In the genomic region with DNA sequence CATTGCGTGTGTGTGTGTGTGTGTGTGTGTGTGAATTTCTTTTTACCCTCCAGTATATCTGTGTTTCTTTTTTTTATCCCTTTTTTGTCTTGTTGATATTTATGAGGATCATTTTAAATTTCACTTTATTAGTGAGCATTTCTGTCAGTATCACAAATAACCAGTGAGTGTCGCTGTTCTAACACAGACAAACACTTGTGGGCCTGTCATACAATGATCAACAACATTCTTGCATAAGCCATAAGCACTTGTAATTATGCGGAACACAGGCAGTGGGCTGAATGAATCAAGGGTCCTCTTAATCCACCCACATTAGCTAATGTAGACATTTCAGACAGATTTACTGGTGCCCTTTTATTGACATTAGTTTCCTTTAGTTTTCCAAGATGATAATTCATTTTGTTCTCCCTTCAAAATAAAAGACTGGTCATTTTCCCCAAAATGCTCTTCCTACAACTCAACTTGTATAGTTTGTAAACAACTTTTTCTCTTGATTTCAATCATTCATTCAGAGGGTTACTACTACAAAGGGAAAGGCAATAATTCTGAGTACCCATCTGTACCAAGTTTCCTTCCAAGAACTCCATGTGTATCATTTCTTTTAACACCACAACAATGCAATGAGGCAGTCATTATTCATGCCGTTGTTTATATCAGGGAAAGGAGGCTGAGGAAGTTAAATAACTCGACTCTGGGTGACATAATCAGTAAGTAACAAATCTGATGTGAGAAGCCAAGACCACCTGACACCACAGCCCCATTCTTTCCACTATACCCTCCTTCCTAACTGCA, we compare ENCODE assay signal across 7 cellular contexts. TPM values are rescaled to one million over a fixed set of nuclear protein-coding genes. Genes with fewer than 3 reads are reported as not detected.
DNase-seq lines count a peak whose midpoint lies in the region; ATAC-seq and TF ChIP-seq lines count a peak whose summit lies in the region.

No MANE protein-coding gene starts in this region.

- H3K79me2 ChIP-seq in MM.1S (ENCODE audit: low read length): no peaks in the 10 kb centered on the region

- H3K9me3 ChIP-seq in MM.1S (replicated peaks; ENCODE audit: insufficient read depth, low read length) (no peaks in the 10 kb centered on the region), SK-N-MC (ENCODE audit: low read depth, low read length) (no peaks in the 10 kb centered on the region)

- H3K27me3 ChIP-seq in H7 (ENCODE audit: control insufficient read depth, insufficient read depth, low read length): no peaks in the 10 kb centered on the region
- no peaks in the 10 kb centered on the region for H3K27me3 ChIP-seq in MM.1S (replicated peaks; ENCODE audit: insufficient read depth, low read length)
- H3K27me3 ChIP-seq in foreskin keratinocyte: no peaks in the 10 kb centered on the region

- H3K4me1 ChIP-seq in MM.1S (ENCODE audit: low read length): no peaks in the 10 kb centered on the region
- H3K4me1 ChIP-seq in foreskin keratinocyte: no peaks in the 10 kb centered on the region

- H3K4me3 ChIP-seq in GM12865 (ENCODE audit: low read depth, low read length) (no peak overlapping the region), H7 (ENCODE audit: insufficient read depth, low read depth, low read length) (no peak overlapping the region), MM.1S (ENCODE audit: low read length) (no peak overlapping the region), SK-N-MC (no peak overlapping the region)

- DNase-seq in GM12865 (ENCODE audit: low read depth) (peak; percentile 64), H7 (peak; percentile 33), MM.1S (peak; percentile 69), SK-N-MC (ENCODE audit: low read depth, low spot score) (peak; percentile 65), foreskin keratinocyte (peak in 1 of 2 donors; percentile 46), putamen (ENCODE audit: low spot score) (peak; percentile 45), HK-2 (ENCODE audit: unreplicated experiment) (no peak)

- no peaks in the 10 kb centered on the region for H3F3A ChIP-seq in MM.1S (ENCODE audit: insufficient read depth, low read length)

- no peaks in the 10 kb centered on the region for H3K9me2 ChIP-seq in MM.1S (replicated peaks; ENCODE audit: insufficient read depth, low read length)

- ATAC-seq in foreskin keratinocyte: peak; percentile 85

- no peak overlapping the region for H3K4me2 ChIP-seq in MM.1S (ENCODE audit: low read depth, low read length)

- no peak overlapping the region for H2AFZ ChIP-seq in MM.1S (ENCODE audit: low read length)

- peak; percentile 60 for TF ChIP-seq CTCF in GM12865 (IDR thresholded peaks at IDR 0.05; ENCODE audit: insufficient read depth, low read depth, low read length, missing control alignments)
- peak; percentile 75 for TF ChIP-seq CTCF in MM.1S (IDR thresholded peaks at IDR 0.05; ENCODE audit: low read length)
- peak; percentile 90 for TF ChIP-seq CTCF in foreskin keratinocyte (conservative IDR thresholded peaks at IDR 0.05)

- H4K20me1 ChIP-seq in MM.1S (ENCODE audit: insufficient read depth, low read length): no peaks in the 10 kb centered on the region

- no peak overlapping the region for H3K27ac ChIP-seq in MM.1S (ENCODE audit: low read length)
- no peak overlapping the region for H3K27ac ChIP-seq in SK-N-MC
- no peak overlapping the region for H3K27ac ChIP-seq in foreskin keratinocyte

- no peaks in the 10 kb centered on the region for H3K36me3 ChIP-seq in H7 (replicated peaks; ENCODE audit: control insufficient read depth, insufficient read depth, low read length)
- H3K36me3 ChIP-seq in MM.1S (replicated peaks; ENCODE audit: insufficient read depth, low read length): no peaks in the 10 kb centered on the region
- H3K36me3 ChIP-seq in SK-N-MC (ENCODE audit: insufficient read depth, low read length): no peaks in the 10 kb centered on the region

- H3K9ac ChIP-seq in MM.1S (ENCODE audit: low read length): no peak overlapping the region
- no peak overlapping the region for H3K9ac ChIP-seq in SK-N-MC (ENCODE audit: insufficient read length)

RNA-seq across cellular contexts. Expression of a gene that starts 34.6 kb away (rescaled TPM):
- not detected in 2 replicates for total RNA-seq in H7 (2014; rRNA removed; shearing (Covaris generic))
- not detected in 2 replicates for total RNA-seq in foreskin keratinocyte
- not detected in 2 replicates for polyA plus RNA-seq in foreskin keratinocyte
